ENCODE assay signal across 17 cellular contexts in genomic region chrX:21947671-21948070, GRCh38. TPM values are rescaled to one million over a fixed set of nuclear protein-coding genes. Genes with fewer than 3 reads are reported as not detected.
DNase-seq lines count a peak whose midpoint lies in the region; ATAC-seq, FAIRE-seq and TF ChIP-seq lines count a peak whose summit lies in the region.
"Had no signal": no experiment of that assay in that cellular context is flagged by ENCODE, and none has a peak within 500 bp of the region (broad histone marks: within the 10 kb centered on the region; RNA-seq: fewer than 3 reads in every experiment).

No MANE protein-coding gene starts in this region.

- WGBS in heart right ventricle, 2 donors = 51 to 56% methylated on average over 6 of the region's 6 CpGs
- 44 to 50% methylated on average over 6 of the region's 6 CpGs for WGBS in testis, 2 donors

- H3K27me3 ChIP-seq in heart right ventricle = peaks cover 0 to 9% (median 0%) of the 10 kb centered on the region in 7 donors
- no peaks in the 10 kb centered on the region for H3K27me3 ChIP-seq in right atrium auricular region
- H3K27me3 ChIP-seq in breast epithelium = peaks cover 0 to 9% of the 10 kb centered on the region in 2 donors
- H3K27me3 ChIP-seq in testis = no peaks in the 10 kb centered on the region
- H3K27me3 ChIP-seq: gastroesophageal sphincter, upper lobe of left lung had no signal

- no peak for DNase-seq in heart right ventricle
- no peak for DNase-seq in right atrium auricular region (ENCODE audit: low spot score)
- no peak for DNase-seq in breast epithelium (ENCODE audit: low spot score in 2 of 2)
- no peak for DNase-seq in mesothelial cell of epicardium (ENCODE audit: low spot score in 2 of 2, unreplicated experiment in 2 of 2)
- no peak for DNase-seq in hepatic stellate cell (ENCODE audit: low spot score)
- DNase-seq in urothelium cell line (ENCODE audit: low spot score) = no peak
- DNase-seq in testis = no peak
- no peak for DNase-seq in activated gamma-delta T cell (lab: John Stamatoyannopoulos, UW)
- DNase-seq: aorta; DND-41; NCI-H2081; NCI-H748 treated with DMSO at 0.1 percent for 48 hours; SIG-M5; stimulated activated CD4-positive, alpha-beta T cell treated with anti-CD3 and anti-CD28 coated beads, Interleukin-12 subunit alpha, Interleukin-12 subunit beta, amount 100 ng/mL, for 4 hours; upper lobe of left lung had no signal

- H3K27ac ChIP-seq in heart right ventricle (peak overlapping the region in 6 of 10 donors; percentile 34 to 58 (median 49)), right atrium auricular region (peak overlapping the region in 1 of 2 donors; percentile 67), breast epithelium (peak overlapping the region; percentile 20 to 50), testis (no peak overlapping the region)

- no peaks in the 10 kb centered on the region for H3K27me3 Mint-ChIP-seq in mesothelial cell of epicardium (ENCODE audit: low read depth)

- H3K9me3 ChIP-seq in heart right ventricle (no peaks in the 10 kb centered on the region), right atrium auricular region (no peaks in the 10 kb centered on the region), breast epithelium (no peaks in the 10 kb centered on the region), testis (no peaks in the 10 kb centered on the region)
- H3K9me3 ChIP-seq: gastroesophageal sphincter, upper lobe of left lung had no signal

- H3K4me1 Mint-ChIP-seq in mesothelial cell of epicardium = peaks cover 74% of the 10 kb centered on the region

- intact Hi-C loops in heart right ventricle (cut with DNase I) = no loop called here
- intact Hi-C loops in breast epithelium (cut with DNase I; ENCODE audit: low total_unique reads) = no loop called here
- intact Hi-C loops in testis (cut with DNase I; ENCODE audit: low total_unique reads) = no loop called here

- TF ChIP-seq CTCF in heart right ventricle (IDR thresholded peaks at IDR 0.05) = no peak
- no peak for TF ChIP-seq CTCF in right atrium auricular region (IDR thresholded peaks at IDR 0.05)
- TF ChIP-seq CTCF in breast epithelium (IDR thresholded peaks at IDR 0.05) = no peak
- no peak for TF ChIP-seq CTCF in mesothelial cell of epicardium (IDR thresholded peaks at IDR 0.05; ENCODE audit: unreplicated experiment)
- TF ChIP-seq CTCF in testis (IDR thresholded peaks at IDR 0.05) = no peak

- no peak for ATAC-seq in heart right ventricle

- H3K4me1 ChIP-seq in heart right ventricle (peaks cover 0 to 63% (median 15%) of the 10 kb centered on the region in 9 donors), right atrium auricular region (peaks cover 0 to 17% of the 10 kb centered on the region in 2 donors), breast epithelium (no peaks in the 10 kb centered on the region), testis (no peaks in the 10 kb centered on the region)

- H3K36me3 Mint-ChIP-seq in mesothelial cell of epicardium = peaks cover 4% of the 10 kb centered on the region

- peak overlapping the region; percentile 32 for H3K4me3 Mint-ChIP-seq in mesothelial cell of epicardium

- H3K27ac Mint-ChIP-seq in mesothelial cell of epicardium = peak overlapping the region; percentile 89

- FAIRE-seq in urothelium cell line (lab: Jason Lieb, UNC) = no peak
- FAIRE-seq: GM12878 had no signal

- H3K36me3 ChIP-seq in heart right ventricle (no peaks in the 10 kb centered on the region), right atrium auricular region (no peaks in the 10 kb centered on the region), breast epithelium (no peaks in the 10 kb centered on the region), testis (ENCODE audit: low read depth, missing control alignments) (no peaks in the 10 kb centered on the region)
- H3K36me3 ChIP-seq: gastroesophageal sphincter, upper lobe of left lung had no signal

- peaks cover 4% of the 10 kb centered on the region for H3K9me3 Mint-ChIP-seq in mesothelial cell of epicardium

- H3K4me3 ChIP-seq in heart right ventricle (no peak overlapping the region), right atrium auricular region (no peak overlapping the region), breast epithelium (peak overlapping the region in 1 of 3 donors; percentile 9), testis (no peak overlapping the region)
- H3K4me3 ChIP-seq: gastroesophageal sphincter, GM12878, upper lobe of left lung had no signal

- TF ChIP-seq POLR2A in breast epithelium (IDR thresholded peaks at IDR 0.05) (no peak), testis (IDR thresholded peaks at IDR 0.05) (no peak)

RNA-seq across cellular contexts. Expression of gene SMS, which starts 7.2 kb away (rescaled TPM):
- total RNA-seq in heart right ventricle (10 to 100 TPM; 44.0 to 70.9 (median 53.5) TPM), right atrium auricular region (10 to 100 TPM; 40.3 to 41.3 TPM), breast epithelium (10 to 100 TPM; 43.6 to 64.7 (median 44.5) TPM), mesothelial cell of epicardium (172 to 176 TPM (median 174 TPM) in 3 replicates), testis (10 to 100 TPM; 35.7 to 38.8 TPM)
- polyA plus RNA-seq in heart right ventricle (10 to 100 TPM; 22.3 to 65.4 TPM), testis (ENCODE audit: insufficient read depth, low read depth, low replicate concordance) (49.8 TPM)

Comparison
In these comparisons a context has a peak if more than half of its experiments do, and no peak if none do; other contexts are left out.
1. H3K27ac ChIP-seq: peak in heart right ventricle (6 of 10) and breast epithelium (2 of 2); none in testis (0 of 2).